ENCODE assay signal across 28 cellular contexts in genomic region chr6:39914239-39914638, GRCh38.
"Had no signal": no experiment of that assay in that cellular context is flagged by ENCODE, and none has a peak within 500 bp of the region (broad histone marks: within the 10 kb centered on the region; RNA-seq: fewer than 3 reads in every experiment).

No MANE protein-coding gene starts in this region.

- H3K4me1 ChIP-seq: psoas muscle, spleen, suprapubic skin, testis, tibial artery, upper lobe of right lung, uterus had no signal

- DNase-seq: naive thymus-derived CD8-positive, alpha-beta T cell; nephron progenitor cell; nucleus accumbens; pancreas; psoas muscle; right cardiac atrium; spleen; stimulated activated CD4-positive, alpha-beta T cell treated with anti-CD3 and anti-CD28 coated beads, Interleukin-12 subunit alpha, Interleukin-12 subunit beta, amount 100 ng/mL, for 4 hours; stimulated activated CD4-positive, alpha-beta T cell treated with anti-CD3 and anti-CD28 coated beads, Interleukin-1b, Interleukin-23, amount 100 ng/mL, for 48 hours; stimulated activated CD4-positive, alpha-beta T cell treated with anti-CD3 and anti-CD28 coated beads, Interleukin-4, amount 100 ng/mL, for 1 hour; stimulated activated CD4-positive, alpha-beta T cell treated with anti-CD3 and anti-CD28 coated beads, Interleukin-4, amount 100 ng/mL, for 4 hours; stimulated activated CD8-positive, alpha-beta memory T cell treated with anti-CD3 and anti-CD28 coated beads, Interleukin-4, amount 100 ng/mL, for 48 hours; stimulated activated naive CD4-positive, alpha-beta T cell; stimulated activated naive CD8-positive, alpha-beta T cell treated with anti-CD3 and anti-CD28 coated beads, Interleukin-15, amount 100 ng/mL, for 72 hours; stimulated activated naive CD8-positive, alpha-beta T cell treated with anti-CD3 and anti-CD28 coated beads, Interleukin-15, Interleukin-2, amounts not matched to agents 100 U/mL and 50 U/mL, for 24 hours; substantia nigra; testis; tibial artery; transverse colon; upper lobe of right lung; uterus had no signal

- ATAC-seq: naive thymus-derived CD8-positive, alpha-beta T cell; natural killer cell treated with Interleukin-12 subunit alpha and Interleukin-12 subunit beta and Interleukin-15 and Interleukin-18, amount 100 ng/mL, for 72 hours; pancreas; psoas muscle; right cardiac atrium; sciatic nerve; stimulated activated memory B cell treated with anti-CD40 and anti-IgM and Interleukin-4, amounts not matched to agents 10 μg/mL and 1 μg/mL and 100 μg/mL, for 72 hours; stimulated activated naive CD8-positive, alpha-beta T cell treated with anti-CD3 and anti-CD28 coated beads, Interleukin-15, amount 100 ng/mL, for 72 hours; stimulated activated naive CD8-positive, alpha-beta T cell treated with anti-CD3 and anti-CD28 coated beads, Interleukin-15, Interleukin-2, amounts not matched to agents 100 U/mL and 50 U/mL, for 24 hours; upper lobe of right lung had no signal

- H3K4me2 ChIP-seq: smooth muscle cell had no signal

- H3K36me3 ChIP-seq: neutrophil, uterus had no signal

- H3K9me3 ChIP-seq: neutrophil, pancreas, psoas muscle, spleen, suprapubic skin, testis, tibial artery, transverse colon, upper lobe of right lung, uterus had no signal

- H3K27me3 ChIP-seq: neutrophil, pancreas, spleen, suprapubic skin, testis, tibial artery, transverse colon, upper lobe of right lung, uterus had no signal

- FAIRE-seq: pancreas had no signal

- H3K4me3 ChIP-seq: pancreas, psoas muscle, skin epidermis, smooth muscle cell, spleen, suprapubic skin, testis, tibial artery, transverse colon, upper lobe of right lung, uterus had no signal

- H3K27ac ChIP-seq: neutrophil, pancreas, psoas muscle, skin epidermis, spleen, suprapubic skin, testis, tibial artery, transverse colon, upper lobe of right lung, uterus had no signal
